ENCODE assay signal across 14 cellular contexts in the genomic region with DNA sequence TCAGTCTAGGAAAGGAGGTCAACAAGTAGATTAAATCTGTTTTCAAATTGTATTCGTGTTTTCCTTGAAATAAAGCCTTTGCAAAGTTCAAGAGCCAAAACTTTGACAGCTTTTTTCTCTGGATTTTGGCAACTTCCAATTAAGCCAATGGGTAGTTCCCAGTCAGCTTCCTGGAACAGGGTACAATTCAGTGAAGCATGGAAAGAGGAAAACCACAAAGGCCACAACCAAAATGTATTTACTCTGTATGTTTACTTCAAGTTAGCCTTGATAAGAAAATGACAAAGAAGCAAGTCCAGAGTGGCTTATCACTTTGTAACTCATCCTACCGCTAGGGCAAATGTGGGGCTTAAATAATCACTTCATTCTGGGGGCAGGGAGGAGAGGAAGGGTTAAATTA.
DNase-seq lines count a peak whose midpoint lies in the region; TF ChIP-seq lines count a peak whose summit lies in the region.
"Had no signal": no experiment of that assay in that cellular context is flagged by ENCODE, and none has a peak within 500 bp of the region (broad histone marks: within the 10 kb centered on the region; RNA-seq: fewer than 3 reads in every experiment).

No MANE protein-coding gene starts in this region.

- H3K36me3 ChIP-seq in mesenchymal stem cell (ENCODE audit: control insufficient read depth in 1 of 2, insufficient read depth in 2 of 2, low read depth in 1 of 2, low read length in 2 of 2) (no peaks in the 10 kb centered on the region), tibial nerve (no peaks in the 10 kb centered on the region), esophagus muscularis mucosa (no peaks in the 10 kb centered on the region)

- no peak for TF ChIP-seq CTCF in tibial nerve (IDR thresholded peaks at IDR 0.05)
- no peak for TF ChIP-seq CTCF in esophagus muscularis mucosa (IDR thresholded peaks at IDR 0.05)

- no peak overlapping the region for H3K23ac ChIP-seq in mesenchymal stem cell (ENCODE audit: low read length in 2 of 2)

- H3K4me3 ChIP-seq in mesenchymal stem cell (ENCODE audit: insufficient read depth in 1 of 2, low read depth in 1 of 2, low read length in 2 of 2) (no peak overlapping the region), tibial nerve (no peak overlapping the region), esophagus muscularis mucosa (no peak overlapping the region)

- no peak overlapping the region for H2BK5ac ChIP-seq in mesenchymal stem cell (ENCODE audit: low read depth, low read length, poor library complexity, severe bottlenecking)

- H3K27ac ChIP-seq in cingulate gyrus (ENCODE audit: low read depth, low read length), result peak overlapping the region; percentile 67
- no peak overlapping the region for H3K27ac ChIP-seq in mesenchymal stem cell (ENCODE audit: low read length, poor library complexity, severe bottlenecking)
- H3K27ac ChIP-seq in tibial nerve, result no peak overlapping the region
- no peak overlapping the region for H3K27ac ChIP-seq in esophagus muscularis mucosa (replicated peaks in 1 of 4)

- WGBS in mesenchymal stem cell, result 67% methylated on average over 2 of the region's 2 CpGs
- 63 to 76% methylated on average over 2 of the region's 2 CpGs for WGBS in tibial nerve, 2 donors
- 56% methylated on average over 2 of the region's 2 CpGs for WGBS in esophagus muscularis mucosa

- no peak overlapping the region for H3K4me2 ChIP-seq in mesenchymal stem cell (ENCODE audit: low read length, poor library complexity, severe bottlenecking)

- TF ChIP-seq POLR2A in tibial nerve (IDR thresholded peaks at IDR 0.05) (no peak), esophagus muscularis mucosa (IDR thresholded peaks at IDR 0.05; ENCODE audit: low read depth) (no peak)

- no peak overlapping the region for H2AFZ ChIP-seq in mesenchymal stem cell (ENCODE audit: low read depth, low read length)

- no peak overlapping the region for H2AK5ac ChIP-seq in mesenchymal stem cell (ENCODE audit: low read length, severe bottlenecking)

- H4K91ac ChIP-seq in mesenchymal stem cell (ENCODE audit: low read length), result no peak overlapping the region

- H3K79me1 ChIP-seq in mesenchymal stem cell (replicated peaks; ENCODE audit: low read length, poor library complexity, severe bottlenecking), result no peaks in the 10 kb centered on the region

- H3K9me3 ChIP-seq in mesenchymal stem cell (ENCODE audit: control insufficient read depth, low read length) (no peaks in the 10 kb centered on the region), tibial nerve (no peaks in the 10 kb centered on the region), esophagus muscularis mucosa (no peaks in the 10 kb centered on the region)

- no peak overlapping the region for H3K4ac ChIP-seq in mesenchymal stem cell (ENCODE audit: low read depth in 1 of 2, low read length in 2 of 2)

- TF ChIP-seq EP300 in tibial nerve (IDR thresholded peaks at IDR 0.05), result no peak
- TF ChIP-seq EP300 in esophagus muscularis mucosa (IDR thresholded peaks at IDR 0.05), result no peak

- peak overlapping the region in 1 of 2 experiments; percentile 95 for H2BK12ac ChIP-seq in mesenchymal stem cell (ENCODE audit: low read length in 2 of 2)

- H2BK15ac ChIP-seq in mesenchymal stem cell (ENCODE audit: low read depth, poor library complexity, severe bottlenecking), result no peak overlapping the region

- no peak overlapping the region for H3K9ac ChIP-seq in mesenchymal stem cell (ENCODE audit: low read length)

- no peaks in the 10 kb centered on the region for H3K4me1 ChIP-seq in mesenchymal stem cell (ENCODE audit: control insufficient read depth, insufficient read depth, low read depth, low read length)
- H3K4me1 ChIP-seq in tibial nerve, result no peaks in the 10 kb centered on the region
- H3K4me1 ChIP-seq in esophagus muscularis mucosa, result no peaks in the 10 kb centered on the region

- H2BK120ac ChIP-seq in mesenchymal stem cell (ENCODE audit: low read depth, low read length), result no peak overlapping the region

- intact Hi-C loops in esophagus muscularis mucosa (cut with DNase I), result no loop called here

- no peak overlapping the region for H3K14ac ChIP-seq in mesenchymal stem cell (ENCODE audit: low read length in 2 of 2)

- H4K8ac ChIP-seq in mesenchymal stem cell (ENCODE audit: low read length), result no peak overlapping the region

- H3K18ac ChIP-seq in mesenchymal stem cell (ENCODE audit: low read depth in 1 of 2, low read length in 2 of 2), result no peak overlapping the region

- H3K27me3 ChIP-seq in mesenchymal stem cell (ENCODE audit: control insufficient read depth in 1 of 2, insufficient read depth in 1 of 2, low read length in 2 of 2), result no peaks in the 10 kb centered on the region
- H3K27me3 ChIP-seq in tibial nerve, result no peaks in the 10 kb centered on the region
- H3K27me3 ChIP-seq in esophagus muscularis mucosa, result no peaks in the 10 kb centered on the region

- peak; percentile 21 for DNase-seq in CMK (ENCODE audit: low read depth)
- peak; percentile 46 for DNase-seq in OCI-M1 (lab: John Stamatoyannopoulos, UW)
- DNase-seq in mesenchymal stem cell, result peak; percentile 43
- DNase-seq in tibial nerve (ENCODE audit: low spot score in 2 of 2), result no peak
- no peak for DNase-seq in esophagus muscularis mucosa (ENCODE audit: extremely low spot score)
- no peak for DNase-seq in NK-92 treated with Interleukin-12 subunit alpha and Interleukin-12 subunit beta, amount 100 ng/mL, for 24 hours (lab: John Stamatoyannopoulos, UW)
- DNase-seq: C1 segment of cervical spinal cord; CD8-positive, alpha-beta memory T cell; DMS79; H9; NCI-H1105 treated with DMSO at 0.1 percent for 48 hours; NCI-H1694; NCI-H2081 treated with DMSO at 0.1 percent for 48 hours had no signal

Comparison
In these comparisons a context has a peak if more than half of its experiments do, and no peak if none do; other contexts are left out.
1. DNase-seq: peak in CMK (single experiment), OCI-M1 (single experiment) and mesenchymal stem cell (single experiment); none in tibial nerve (0 of 2), esophagus muscularis mucosa (single experiment) and NK-92 treated with Interleukin-12 subunit alpha and Interleukin-12 subunit beta, amount 100 ng/mL, for 24 hours (single experiment).